In genomic region chr7:24365606-24366005, GRCh38 we compare ENCODE assay signal across 28 cellular contexts.
"Had no signal": no experiment of that assay in that cellular context is flagged by ENCODE, and none has a peak within 500 bp of the region (broad histone marks: within the 10 kb centered on the region; RNA-seq: fewer than 3 reads in every experiment).

No MANE protein-coding gene starts in this region.

- H3K4me2 ChIP-seq: PC-9 had no signal

- H3K9me3 ChIP-seq: adrenal gland, body of pancreas had no signal

- H3K27me3 ChIP-seq: body of pancreas had no signal

- H3K27ac ChIP-seq: adrenal gland, body of pancreas, PC-9, RWPE1, SK-N-MC, WERI-Rb-1 had no signal

- H3K4me1 ChIP-seq: adrenal gland, body of pancreas had no signal

- H3K27ac Mint-ChIP-seq: activated CD4-positive, alpha-beta T cell treated with anti-CD3 and anti-CD28 coated beads, Interleukin-2, amount 10 ng/mL, durations not matched to agents 24 days and 14 days; activated CD8-positive, alpha-beta T cell treated with anti-CD3 and anti-CD28 coated beads, Interleukin-2, amount 10 ng/mL, durations not matched to agents 7 days and 5 days; activated naive CD4-positive, alpha-beta T cell treated with anti-CD3 and anti-CD28 coated beads for 36 hours; activated naive CD4-positive, alpha-beta T cell treated with anti-CD3 and anti-CD28 coated beads, Interleukin-2, amount 50 U/mL, for 72 hours; activated T-cell treated with anti-CD3 and anti-CD28 coated beads, Interleukin-2, amount 50 U/mL, for 24 hours; activated T-helper 2 cell treated with anti-CD3 and anti-CD28 coated beads, Interferon-gamma antibody, Interleukin-2, Interleukin-4, amounts not matched to agents 10 μg/mL and 5 μg/mL and 100 μg/mL, durations not matched to agents 14 hours and 24 hours and 36 hours had no signal

- H3K36me3 Mint-ChIP-seq: activated naive CD4-positive, alpha-beta T cell treated with anti-CD3 and anti-CD28 coated beads, Interleukin-2, amount 50 U/mL, for 72 hours had no signal

- H3K36me3 ChIP-seq: adrenal gland, WERI-Rb-1 had no signal

- H3K4me1 Mint-ChIP-seq: activated CD4-positive, alpha-beta T cell treated with anti-CD3 and anti-CD28 coated beads, Interleukin-2, amount 10 ng/mL, durations not matched to agents 24 days and 14 days had no signal

- H3K4me3 ChIP-seq: adrenal gland, body of pancreas, PC-9, SK-N-MC had no signal

- H3K4me3 Mint-ChIP-seq: activated CD4-positive, alpha-beta T cell treated with anti-CD3 and anti-CD28 coated beads, Interleukin-2, amount 10 ng/mL, durations not matched to agents 24 days and 14 days; activated CD8-positive, alpha-beta T cell treated with anti-CD3 and anti-CD28 coated beads, Interleukin-2, amount 10 ng/mL, durations not matched to agents 7 days and 5 days; activated naive CD4-positive, alpha-beta T cell treated with anti-CD3 and anti-CD28 coated beads for 36 hours; activated T-cell treated with anti-CD3 and anti-CD28 coated beads, Interleukin-2, amount 50 U/mL, for 24 hours had no signal

- DNase-seq: activated CD4-positive, alpha-beta T cell treated with anti-CD3 and anti-CD28 coated beads, Interleukin-2, amount 10 ng/mL, durations not matched to agents 24 days and 14 days; activated CD4-positive, alpha-beta T cell treated with anti-CD3 and anti-CD28 coated beads, Interleukin-2, amount 50 U/mL, for 4 hours; activated CD4-positive, CD25-positive, alpha-beta regulatory T cell; activated CD8-positive, alpha-beta T cell treated with anti-CD3 and anti-CD28 coated beads, Interleukin-2, amount 10 ng/mL, durations not matched to agents 7 days and 5 days; activated gamma-delta T cell; activated naive CD4-positive, alpha-beta T cell treated with anti-CD3 and anti-CD28 coated beads for 36 hours; activated T-cell treated with anti-CD3 and anti-CD28 coated beads, Interleukin-2, amount 50 U/mL, for 24 hours; adrenal gland; body of pancreas; cerebellar nuclear complex; NCI-H1048; NCI-H1105 treated with DMSO at 0.1 percent for 48 hours; NCI-H1436; NCI-H1694; NCI-H1930; NCI-H2081 treated with DMSO at 0.1 percent for 48 hours; NCI-H510A; NCI-H526; NCI-H748 treated with DMSO at 0.1 percent for 48 hours; NK-92 treated with Interleukin-12 subunit alpha and Interleukin-12 subunit beta, amount 100 ng/mL, for 24 hours; PC-9; T1000; WERI-Rb-1 had no signal

- H3K9me3 Mint-ChIP-seq: activated CD4-positive, alpha-beta T cell treated with anti-CD3 and anti-CD28 coated beads, Interleukin-2, amount 10 ng/mL, durations not matched to agents 24 days and 14 days; activated naive CD4-positive, alpha-beta T cell treated with anti-CD3 and anti-CD28 coated beads for 36 hours; activated naive CD4-positive, alpha-beta T cell treated with anti-CD3 and anti-CD28 coated beads, Interleukin-2, amount 50 U/mL, for 72 hours; activated T-cell treated with anti-CD3 and anti-CD28 coated beads, Interleukin-2, amount 50 U/mL, for 24 hours; activated T-helper 2 cell treated with anti-CD3 and anti-CD28 coated beads, Interferon-gamma antibody, Interleukin-2, Interleukin-4, amounts not matched to agents 10 μg/mL and 5 μg/mL and 100 μg/mL, durations not matched to agents 14 hours and 24 hours and 36 hours had no signal

- ATAC-seq: activated CD8-positive, alpha-beta T cell treated with anti-CD3 and anti-CD28 coated beads, Interleukin-2, amount 10 ng/mL, durations not matched to agents 7 days and 5 days; activated naive CD4-positive, alpha-beta T cell treated with anti-CD3 and anti-CD28 coated beads, Interleukin-2, amount 50 U/mL, for 72 hours; body of pancreas; Right ventricle myocardium inferior had no signal
